ENCODE assay signal across 1 cellular context in the genomic region with DNA sequence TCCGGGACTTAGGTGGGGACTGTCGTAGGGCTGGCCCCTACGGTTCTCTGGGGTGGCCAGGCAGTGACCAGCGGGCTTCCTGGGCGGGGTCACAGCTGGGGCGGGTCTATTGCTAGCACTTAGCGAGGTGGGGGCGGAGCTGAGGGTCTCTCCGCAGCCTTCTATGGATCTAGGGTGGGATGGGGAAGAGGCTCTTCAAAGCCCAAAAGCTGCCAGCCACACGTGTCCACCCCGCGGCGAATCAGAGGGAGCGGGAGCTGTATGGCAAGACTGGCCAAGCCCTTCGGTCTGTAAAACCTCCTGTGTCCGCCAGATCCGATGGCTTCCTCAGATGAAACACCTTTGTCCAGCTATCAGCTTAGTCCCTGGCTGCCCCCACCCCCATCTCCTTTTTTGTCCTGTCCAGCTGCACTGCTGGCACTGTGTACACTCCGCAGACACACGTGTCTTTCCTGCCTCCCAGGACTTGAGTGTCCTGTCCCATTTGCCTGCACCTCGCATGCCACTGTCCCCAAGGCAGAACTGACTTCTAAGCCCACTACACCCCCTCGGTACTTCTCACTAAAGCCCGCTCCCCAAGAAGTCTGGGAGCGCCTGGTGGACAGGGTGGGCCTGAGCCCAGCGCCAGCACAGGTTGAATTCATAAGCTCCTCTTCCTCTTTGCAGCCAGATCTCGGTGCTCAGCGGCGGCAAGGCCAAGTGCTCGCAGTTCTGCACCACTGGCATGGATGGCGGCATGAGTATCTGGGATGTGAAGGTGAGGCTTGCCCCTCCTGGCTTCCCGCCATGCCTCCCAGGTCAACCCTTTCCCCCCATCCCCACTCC.
TF ChIP-seq lines count a peak whose summit lies in the region.

No MANE protein-coding gene starts in this region.

TF ChIP-seq in IMR-90, 13 proteins besides CTCF, POLR2A, EP300 and RAD21:
- no peak for TF ChIP-seq MAZ (IDR thresholded peaks at IDR 0.05; ENCODE audit: borderline replicate concordance, low read depth, low read length)
- TF ChIP-seq, protein P1, sequence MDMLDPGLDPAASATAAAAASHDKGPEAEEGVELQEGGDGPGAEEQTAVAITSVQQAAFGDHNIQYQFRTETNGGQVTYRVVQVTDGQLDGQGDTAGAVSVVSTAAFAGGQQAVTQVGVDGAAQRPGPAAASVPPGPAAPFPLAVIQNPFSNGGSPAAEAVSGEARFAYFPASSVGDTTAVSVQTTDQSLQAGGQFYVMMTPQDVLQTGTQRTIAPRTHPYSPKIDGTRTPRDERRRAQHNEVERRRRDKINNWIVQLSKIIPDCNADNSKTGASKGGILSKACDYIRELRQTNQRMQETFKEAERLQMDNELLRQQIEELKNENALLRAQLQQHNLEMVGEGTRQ (IDR thresholded peaks at IDR 0.05; ENCODE audit: low read depth, low read length): peak; percentile 73
